Comparison of ENCODE assay signal across 8 cellular contexts in genomic region chr2:60551241-60552095, GRCh38. TPM values are rescaled to one million over a fixed set of nuclear protein-coding genes. Genes with fewer than 3 reads are reported as not detected.
DNase-seq lines count a peak whose midpoint lies in the region; ATAC-seq, FAIRE-seq and TF ChIP-seq lines count a peak whose summit lies in the region.

No MANE protein-coding gene starts in this region.

- no peak for ATAC-seq in gastroesophageal sphincter
- no peak for ATAC-seq in GM18909 (IDR thresholded peaks at IDR 0.05; ENCODE audit: poor library complexity, unreplicated experiment)

- no peak for TF ChIP-seq POLR2A in gastroesophageal sphincter (IDR thresholded peaks at IDR 0.05)

- WGBS in gastroesophageal sphincter (ENCODE audit: low coverage in 1 of 2), 2 donors, result 3 to 5% methylated on average over 6 to 20 of the region's 63 CpGs

- H3K36me3 Mint-ChIP-seq in Caco-2 (ENCODE audit: insufficient read depth, unreplicated experiment), result peaks cover 14% of the 10 kb centered on the region
- peaks cover 2% of the 10 kb centered on the region for H3K36me3 Mint-ChIP-seq in activated CD4-positive, alpha-beta memory T cell treated with anti-CD3 and anti-CD28 coated beads, Interleukin-2, amount 10 ng/mL, durations not matched to agents 7 days and 5 days (ENCODE audit: low read depth)

- DNase-seq in Caco-2 (no peak), SW 1271 (lab: John Stamatoyannopoulos, UW) (no peak), D721Med (ENCODE audit: insufficient read length, low spot score) (no peak)
- DNase-seq in activated CD4-positive, alpha-beta memory T cell treated with anti-CD3 and anti-CD28 coated beads, Interleukin-2, amount 10 ng/mL, durations not matched to agents 7 days and 5 days, result no peak

- H3K27me3 Mint-ChIP-seq in Caco-2 (ENCODE audit: insufficient read depth, unreplicated experiment), result peaks cover 34% of the 10 kb centered on the region
- peaks cover 79% of the 10 kb centered on the region for H3K27me3 Mint-ChIP-seq in activated CD4-positive, alpha-beta memory T cell treated with anti-CD3 and anti-CD28 coated beads, Interleukin-2, amount 10 ng/mL, durations not matched to agents 7 days and 5 days

- no peaks in the 10 kb centered on the region for H3K9me3 Mint-ChIP-seq in Caco-2 (ENCODE audit: unreplicated experiment)
- no peaks in the 10 kb centered on the region for H3K9me3 Mint-ChIP-seq in activated CD4-positive, alpha-beta memory T cell treated with anti-CD3 and anti-CD28 coated beads, Interleukin-2, amount 10 ng/mL, durations not matched to agents 7 days and 5 days

- H3K4me1 Mint-ChIP-seq in Caco-2 (ENCODE audit: low read depth, unreplicated experiment), result peaks cover 13% of the 10 kb centered on the region
- peaks cover 37% of the 10 kb centered on the region for H3K4me1 Mint-ChIP-seq in activated CD4-positive, alpha-beta memory T cell treated with anti-CD3 and anti-CD28 coated beads, Interleukin-2, amount 10 ng/mL, durations not matched to agents 7 days and 5 days

- H3K9ac ChIP-seq in HUES6 (ENCODE audit: low read length) (peak overlapping the region; percentile 88), rectal smooth muscle tissue (ENCODE audit: low read length) (no peak overlapping the region)

- H3K36me3 ChIP-seq in Caco-2 (ENCODE audit: control insufficient read depth, insufficient read depth, low read length) (no peaks in the 10 kb centered on the region), HUES6 (ENCODE audit: control insufficient read depth, insufficient read depth, low read length) (peaks cover under 1% of the 10 kb centered on the region; the same call in 1 of the 2 replicates), gastroesophageal sphincter (no peaks in the 10 kb centered on the region), rectal smooth muscle tissue (ENCODE audit: control insufficient read depth, insufficient read depth, low read length) (no peaks in the 10 kb centered on the region)

- no peak overlapping the region for H3K27ac Mint-ChIP-seq in Caco-2 (ENCODE audit: unreplicated experiment)
- no peak overlapping the region for H3K27ac Mint-ChIP-seq in activated CD4-positive, alpha-beta memory T cell treated with anti-CD3 and anti-CD28 coated beads, Interleukin-2, amount 10 ng/mL, durations not matched to agents 7 days and 5 days

- H3K27ac ChIP-seq in HUES6 (ENCODE audit: low read depth, low read length), result peak overlapping the region; percentile 81; the same call in 1 of the 2 replicates
- peak overlapping the region in 3 of 4 donors; percentile 79 to 82 (median 81) for H3K27ac ChIP-seq in gastroesophageal sphincter
- peak overlapping the region; percentile 68 for H3K27ac ChIP-seq in rectal smooth muscle tissue (ENCODE audit: low read depth, low read length)

- H3K27me3 ChIP-seq in Caco-2 (replicated peaks; ENCODE audit: control insufficient read depth, insufficient read depth, low read length) (peaks cover 2% of the 10 kb centered on the region; the same call in 1 of the 2 replicates), HUES6 (ENCODE audit: control insufficient read depth, insufficient read depth, low read length) (no peaks in the 10 kb centered on the region), gastroesophageal sphincter (peaks cover 98% of the 10 kb centered on the region), rectal smooth muscle tissue (ENCODE audit: control insufficient read depth, insufficient read depth, low read length) (no peaks in the 10 kb centered on the region)

- TF ChIP-seq CTCF in Caco-2 (IDR thresholded peaks at IDR 0.05; ENCODE audit: insufficient read depth in 1 of 2, low read depth in 1 of 2, low read length in 1 of 2, severe bottlenecking in 1 of 2, unreplicated experiment in 1 of 2), result no peak
- TF ChIP-seq CTCF in gastroesophageal sphincter (IDR thresholded peaks at IDR 0.05), result no peak
- no peak for TF ChIP-seq CTCF in D721Med (IDR thresholded peaks at IDR 0.05; ENCODE audit: insufficient read depth, missing control alignments)

- H3K4me3 Mint-ChIP-seq in Caco-2 (ENCODE audit: unreplicated experiment), result peak overlapping the region; percentile 79
- peak overlapping the region; percentile 44 for H3K4me3 Mint-ChIP-seq in activated CD4-positive, alpha-beta memory T cell treated with anti-CD3 and anti-CD28 coated beads, Interleukin-2, amount 10 ng/mL, durations not matched to agents 7 days and 5 days

- H3K4me1 ChIP-seq in Caco-2 (peaks cover 14% of the 10 kb centered on the region), HUES6 (ENCODE audit: control insufficient read depth, insufficient read depth, low read length) (peaks cover 15% of the 10 kb centered on the region; the same call in 1 of the 2 replicates), gastroesophageal sphincter (peaks cover 0 to 88% (median 38%) of the 10 kb centered on the region in 3 donors), rectal smooth muscle tissue (ENCODE audit: control insufficient read depth, insufficient read depth, low read length) (peaks cover 10% of the 10 kb centered on the region)

- FAIRE-seq in D721Med (lab: Jason Lieb, UNC), result no peak

- CTCF ChIA-PET in Caco-2 (lab: Charles Lee), result interaction anchor here (1.1 to 1.4 kb wide), 2 partner anchors 30 to 34 kb away, joined by 4 to 6 read pairs; no protein-coding TSS in a partner anchor
- CTCF ChIA-PET in activated CD4-positive, alpha-beta memory T cell treated with anti-CD3 and anti-CD28 coated beads, Interleukin-2, amount 10 ng/mL, durations not matched to agents 7 days and 5 days (lab: Charles Lee), result interaction anchor here (1.3 to 2.1 kb wide), 2 partner anchors 9 kb away, joined by 4 to 7 read pairs; no protein-coding TSS in a partner anchor

- TF ChIP-seq EP300 in gastroesophageal sphincter (IDR thresholded peaks at IDR 0.05), result no peak

- POLR2A ChIA-PET in Caco-2 (lab: Charles Lee), result no interaction called here
- POLR2A ChIA-PET in activated CD4-positive, alpha-beta memory T cell treated with anti-CD3 and anti-CD28 coated beads, Interleukin-2, amount 10 ng/mL, durations not matched to agents 7 days and 5 days (lab: Charles Lee), result no interaction called here

- intact Hi-C loops in Caco-2 (cut with micrococcal nuclease; ENCODE audit: unreplicated experiment), result loop anchor here (5.0 to 10.0 kb wide), 5 partner anchors 119 to 617 kb away; no protein-coding TSS in a partner anchor

- BruUV-seq in Caco-2 (replicated peaks; lab: Mats Ljungman, UMichigan), result no TSS peak

- no peaks in the 10 kb centered on the region for H3K9me3 ChIP-seq in Caco-2
- no peaks in the 10 kb centered on the region for H3K9me3 ChIP-seq in HUES6 (ENCODE audit: control insufficient read depth, insufficient read depth, low read depth, low read length)
- no peaks in the 10 kb centered on the region for H3K9me3 ChIP-seq in gastroesophageal sphincter

- H3K4me3 ChIP-seq in Caco-2 (ENCODE audit: low read depth, low read length), result peak overlapping the region; percentile 19; the same call in 1 of the 2 replicates
- peak overlapping the region; percentile 88 for H3K4me3 ChIP-seq in HUES6 (ENCODE audit: low read depth, low read length)
- H3K4me3 ChIP-seq in gastroesophageal sphincter, result peak overlapping the region; percentile 70 to 90
- H3K4me3 ChIP-seq in rectal smooth muscle tissue (ENCODE audit: low read length), result peak overlapping the region; percentile 87

RNA-seq across cellular contexts. Expression of gene BCL11A, which starts 2.0 kb away (rescaled TPM):
- total RNA-seq in Caco-2 (2022), result 0.21 and 0.29 TPM in 2 replicates
- total RNA-seq in activated CD4-positive, alpha-beta memory T cell treated with anti-CD3 and anti-CD28 coated beads, Interleukin-2, amount 10 ng/mL, durations not matched to agents 7 days and 5 days, result not detected
- total RNA-seq in gastroesophageal sphincter, result 10 to 100 TPM in 1 of 4 donors, 1 to 10 TPM in 3; 3.6 to 10.6 (median 8.1) TPM

Comparison
In these comparisons a context has a peak if more than half of its experiments do, and no peak if none do; other contexts are left out.
1. H3K4me3 ChIP-seq: peak in every context shown above with its lines; median percentile 88 in HUES6; 87 in rectal smooth muscle tissue; 80 in gastroesophageal sphincter; 19 in Caco-2.